ENCODE assay signal across 21 cellular contexts in genomic region chr1:221998186-221998612, GRCh38.
DNase-seq lines count a peak whose midpoint lies in the region; FAIRE-seq and TF ChIP-seq lines count a peak whose summit lies in the region.
"Had no signal": no experiment of that assay in that cellular context is flagged by ENCODE, and none has a peak within 500 bp of the region (broad histone marks: within the 10 kb centered on the region; RNA-seq: fewer than 3 reads in every experiment).

No MANE protein-coding gene starts in this region.

- H4K8ac ChIP-seq in H1 (ENCODE audit: extremely low read depth, insufficient read depth, low read length), result no peak overlapping the region
- no peak overlapping the region for H4K8ac ChIP-seq in mesendoderm (ENCODE audit: low read depth, low read length)

- no peaks in the 10 kb centered on the region for H3K79me2 ChIP-seq in H1 (ENCODE audit: control insufficient read depth in 1 of 2, insufficient read depth in 2 of 2, low read length in 2 of 2)
- H3K79me2 ChIP-seq in mesendoderm (ENCODE audit: control insufficient read depth, insufficient read depth, low read length), result no peaks in the 10 kb centered on the region

- no peaks in the 10 kb centered on the region for H4K20me1 ChIP-seq in H1 (replicated peaks in 1 of 2; ENCODE audit: control insufficient read depth in 1 of 2, insufficient read depth in 2 of 2, low read length in 2 of 2)

- H3K4ac ChIP-seq in H1 (replicated peaks; ENCODE audit: insufficient read length, low read depth, low read length) (no peak overlapping the region), mesendoderm (ENCODE audit: low read depth, low read length) (no peak overlapping the region)

- H3K23me2 ChIP-seq in H1 (ENCODE audit: low read depth, low read length), result no peaks in the 10 kb centered on the region

- H2BK15ac ChIP-seq in H1 (ENCODE audit: low read length) (no peak overlapping the region), mesendoderm (replicated peaks; ENCODE audit: low read depth) (no peak overlapping the region)

- no peak overlapping the region for H3K14ac ChIP-seq in H1 (ENCODE audit: insufficient read length)

- FAIRE-seq in H1 (lab: Jason Lieb, UNC), result no peak

- no peak overlapping the region for H3K4me3 ChIP-seq in H1 (ENCODE audit: extremely low read depth in 1 of 4, insufficient read depth in 2 of 4, low read depth in 3 of 4, low read length in 4 of 4)
- no peak overlapping the region for H3K4me3 ChIP-seq in mesendoderm (ENCODE audit: low read length)
- H3K4me3 ChIP-seq: adrenal gland, esophagus squamous epithelium, neural progenitor cell, psoas muscle, stomach had no signal

- H4K5ac ChIP-seq in H1 (ENCODE audit: insufficient read length, low read depth, low read length) (no peak overlapping the region), mesendoderm (ENCODE audit: low read length) (no peak overlapping the region)

- H3K23ac ChIP-seq in H1 (ENCODE audit: insufficient read length) (no peak overlapping the region), mesendoderm (ENCODE audit: low read length) (no peak overlapping the region)

- H2BK12ac ChIP-seq in H1 (ENCODE audit: low read depth, low read length), result no peak overlapping the region

- no peaks in the 10 kb centered on the region for H3K36me3 ChIP-seq in H1 (ENCODE audit: control insufficient read depth in 2 of 4, insufficient read depth in 4 of 4, low read length in 3 of 4)
- no peaks in the 10 kb centered on the region for H3K36me3 ChIP-seq in mesendoderm (ENCODE audit: control insufficient read depth, insufficient read depth, low read length)
- H3K36me3 ChIP-seq: adrenal gland, esophagus squamous epithelium, neural progenitor cell, stomach had no signal

- H3K27me3 ChIP-seq in H1 (replicated peaks in 1 of 4; ENCODE audit: control insufficient read depth in 3 of 4, extremely low read depth in 1 of 4, insufficient read depth in 3 of 4, low read length in 3 of 4) (no peaks in the 10 kb centered on the region), mesendoderm (ENCODE audit: insufficient read depth, low read length, poor library complexity) (no peaks in the 10 kb centered on the region)
- H3K27me3 ChIP-seq: adrenal gland, esophagus squamous epithelium, neural progenitor cell had no signal

- TF ChIP-seq POLR2A in H1 (IDR thresholded peaks at IDR 0.05; ENCODE audit: control extremely low read depth in 1 of 2, low read depth in 2 of 2, low read length in 2 of 2), result no peak

- H3K79me1 ChIP-seq in H1 (ENCODE audit: low read depth, low read length) (no peaks in the 10 kb centered on the region), mesendoderm (ENCODE audit: low read length) (no peaks in the 10 kb centered on the region)

- H3K56ac ChIP-seq in H1 (replicated peaks; ENCODE audit: insufficient read length, low read depth, low read length) (no peak overlapping the region), mesendoderm (ENCODE audit: low read length) (peak overlapping the region; percentile 11)

- WGBS in H1 (ENCODE audit: extremely low coverage in 1 of 2, insufficient coverage in 1 of 2, insufficient read length in 1 of 2, insufficient replicate concordance in 2 of 2, low coverage in 1 of 2, low lambda C conversion rate in 2 of 2, missing lambda C conversion rate in 1 of 2), 2 experiments, result 94% methylated on average over 2 of the region's 2 CpGs; no CpG with 5 or more reads in 1 of the 2 experiments
- WGBS in mesendoderm (ENCODE audit: extremely low coverage, insufficient coverage, low lambda C conversion rate), result no CpG with 5 or more reads among the region's 2 CpGs

- H3K18ac ChIP-seq in H1 (ENCODE audit: extremely low read depth, low read length) (no peak overlapping the region), mesendoderm (ENCODE audit: low read length) (no peak overlapping the region)

- TF ChIP-seq CTCF in H1 (IDR thresholded peaks at IDR 0.05; ENCODE audit: control extremely low read depth in 1 of 3, insufficient read depth in 1 of 3, low read depth in 1 of 3, low read length in 3 of 3), result no peak

- H3K27ac ChIP-seq in H1 (ENCODE audit: low read depth, low read length) (no peak overlapping the region), mesendoderm (ENCODE audit: low read depth, low read length) (no peak overlapping the region)
- H3K27ac ChIP-seq: adrenal gland, esophagus squamous epithelium, neural progenitor cell, psoas muscle, stomach had no signal

- H3K9ac ChIP-seq in H1 (replicated peaks in 1 of 4; ENCODE audit: extremely low read depth in 1 of 4, low read depth in 3 of 4, low read length in 3 of 4) (no peak overlapping the region), mesendoderm (ENCODE audit: low read length) (no peak overlapping the region)
- H3K9ac ChIP-seq: neural progenitor cell had no signal

- CTCF ChIA-PET in H1 (lab: Charles Lee; ENCODE audit: partially characterized antibody), result interaction anchor here (1.4 kb wide), 1 partner anchor 456 kb away, joined by 5 read pairs; no protein-coding TSS in a partner anchor

- H3K4me1 ChIP-seq in H1 (replicated peaks in 1 of 4; ENCODE audit: control insufficient read depth in 3 of 4, insufficient read depth in 4 of 4, low read length in 3 of 4) (no peaks in the 10 kb centered on the region; a peak in 1 of 7 replicates), mesendoderm (ENCODE audit: control insufficient read depth, low read depth, low read length) (no peaks in the 10 kb centered on the region)
- H3K4me1 ChIP-seq: adrenal gland, esophagus squamous epithelium, neural progenitor cell, psoas muscle, stomach had no signal

- no peak for TF ChIP-seq RAD21 in H1 (IDR thresholded peaks at IDR 0.05 in 1 of 2, conservative IDR thresholded peaks at IDR 0.05 in 1 of 2; ENCODE audit: low read depth in 2 of 2, low read length in 2 of 2)

- DNase-seq in H4 (ENCODE audit: low spot score) (peak; percentile 15), RPMI7951 (ENCODE audit: low read depth) (peak; percentile 59), H1 (ENCODE audit: low read depth in 1 of 2, low spot score in 2 of 2) (no peak), mesendoderm (peak; percentile 24), amniotic stem cell (lab: John Stamatoyannopoulos, UW) (no peak), hepatic stellate cell (ENCODE audit: low spot score) (no peak)
- DNase-seq in activated effector memory CD4-positive, alpha-beta T cell treated with anti-CD3 and anti-CD28 coated beads, Interleukin-2, amount 50 U/mL, for 16 hours, result no peak
- DNase-seq: activated CD4-positive, alpha-beta T cell treated with anti-CD3 and anti-CD28 coated beads, Interleukin-2, amount 50 U/mL, for 48 hours; activated gamma-delta T cell; AML-193; DMS79 treated with DMSO at 0.1 percent for 48 hours; esophagus squamous epithelium; glutamatergic neuron; H9; NCI-H1436; NCI-H524; psoas muscle; stimulated activated CD4-positive, alpha-beta T cell treated with anti-CD3 and anti-CD28 coated beads, Interleukin-4, amount 100 ng/mL, for 24 hours; stomach had no signal

- H2AFZ ChIP-seq in H1 (ENCODE audit: low read length), result 0 out of 2 replicates have a peak overlapping the region, but pooled peaks have one; percentile 82
- H2AFZ ChIP-seq: neural progenitor cell had no signal

- POLR2A ChIA-PET in H1 (lab: Charles Lee; ENCODE audit: partially characterized antibody), result no interaction called here

- no peak overlapping the region for H4K91ac ChIP-seq in H1 (replicated peaks; ENCODE audit: insufficient read length, low read length)

- H2AK5ac ChIP-seq in H1 (ENCODE audit: low read depth, low read length) (no peak overlapping the region), mesendoderm (ENCODE audit: low read length) (no peak overlapping the region)

- H2BK120ac ChIP-seq in H1 (replicated peaks; ENCODE audit: low read depth, low read length) (no peak overlapping the region), mesendoderm (ENCODE audit: low read depth, low read length) (no peak overlapping the region)

- TF ChIP-seq EP300 in H1 (IDR thresholded peaks at IDR 0.05; ENCODE audit: borderline replicate concordance in 1 of 2, low read depth in 2 of 2, low read length in 2 of 2), result no peak

- H2BK5ac ChIP-seq in H1 (ENCODE audit: low read depth, low read length) (no peak overlapping the region; the same call in 1 of the 2 replicates), mesendoderm (ENCODE audit: low read length) (no peak overlapping the region)

- H2BK20ac ChIP-seq in H1 (ENCODE audit: low read length), result no peak overlapping the region

- H3K4me2 ChIP-seq in H1 (ENCODE audit: insufficient read depth in 1 of 2, low read depth in 2 of 2, low read length in 2 of 2), result no peak overlapping the region
- H3K4me2 ChIP-seq in mesendoderm (ENCODE audit: low read length), result no peak overlapping the region
- H3K4me2 ChIP-seq: neural progenitor cell had no signal

- no peaks in the 10 kb centered on the region for H3K9me3 ChIP-seq in H1 (ENCODE audit: insufficient read depth in 2 of 2, low read depth in 1 of 2, low read length in 1 of 2)
- H3K9me3 ChIP-seq: adrenal gland, esophagus squamous epithelium, psoas muscle, stomach had no signal

TF ChIP-seq in H1, 55 proteins besides CTCF, POLR2A, EP300 and RAD21:
- TF ChIP-seq FOSL1 (IDR thresholded peaks at IDR 0.05; ENCODE audit: insufficient read depth, low read depth, low read length) (no peak), ZNF274 (IDR thresholded peaks at IDR 0.05; ENCODE audit: borderline replicate concordance, extremely low read depth, low read length) (no peak), HDAC6 (IDR thresholded peaks at IDR 0.05; ENCODE audit: low read depth, low read length) (no peak), POU5F1 (IDR thresholded peaks at IDR 0.05; ENCODE audit: low read depth, low read length) (no peak), NRF1 (IDR thresholded peaks at IDR 0.05; ENCODE audit: low read depth, low read length) (no peak)
TF ChIP-seq in H1: peak in this region for 0.

Comparison
In these comparisons a context has a peak if more than half of its experiments do, and no peak if none do; other contexts are left out.
1. DNase-seq: peak in H4 (single experiment), RPMI7951 (single experiment) and mesendoderm (single experiment); none in H1 (0 of 2), activated effector memory CD4-positive, alpha-beta T cell treated with anti-CD3 and anti-CD28 coated beads, Interleukin-2, amount 50 U/mL, for 16 hours (single experiment), amniotic stem cell (single experiment) and hepatic stellate cell (single experiment).